ENCODE assay signal across 32 cellular contexts in genomic region chrX:141902366-141902765, GRCh38. TPM values are rescaled to one million over a fixed set of nuclear protein-coding genes. Genes with fewer than 3 reads are reported as not detected.
"Had no signal": no experiment of that assay in that cellular context is flagged by ENCODE, and none has a peak within 500 bp of the region (broad histone marks: within the 10 kb centered on the region; RNA-seq: fewer than 3 reads in every experiment).

No MANE protein-coding gene starts in this region.

- ATAC-seq: Panc1, Right ventricle myocardium inferior, SK-N-SH treated with all-trans-retinoic acid at 6 μM for 48 hours had no signal

- FAIRE-seq: RCC 7860 had no signal

- H3K4me2 ChIP-seq: PC-9 had no signal

- DNase-seq: Kasumi-1, MM.1S, MV-4-11, NCI-H1092, NCI-H1105, NCI-H1417 treated with DMSO at 0.1 percent for 48 hours, NCI-H1436 treated with DMSO at 0.1 percent for 48 hours, NCI-H1694 treated with DMSO at 0.1 percent for 48 hours, NCI-H187 treated with DMSO at 0.1 percent for 48 hours, NCI-H2029, NCI-H2081, NCI-H2171 treated with DMSO at 0.1 percent for 48 hours, NCI-H226, NCI-H446 treated with DMSO at 0.1 percent for 48 hours, NCI-H510A, NCI-H524, NCI-H526, NCI-H69, NCI-H748 treated with DMSO at 0.1 percent for 48 hours, NCI-H82, PC-9, SHP77, SIG-M5, SJCRH30 had no signal

- H3K36me3 ChIP-seq: SJCRH30 had no signal

- H3K27ac ChIP-seq: PC-9, RWPE1, SJCRH30, SK-N-MC had no signal

- H3K9me3 ChIP-seq: SJCRH30 had no signal

- H3K27me3 ChIP-seq: SJCRH30 had no signal

- H3K4me1 ChIP-seq: SJCRH30 had no signal

- H3K4me3 ChIP-seq: PC-9, SJCRH30, SK-N-MC had no signal

RNA-seq across cellular contexts. Expression of gene MAGEC1, which starts 1.3 kb away (rescaled TPM):
- total RNA-seq: MCF 10A, OCI-LY7, Right ventricle myocardium inferior had no signal
